In genomic region chr22:50756406-50756805, GRCh38 we compare ENCODE assay signal across 8 cellular contexts. TPM values are rescaled to one million over a fixed set of nuclear protein-coding genes. Genes with fewer than 3 reads are reported as not detected.
A peak's percentile ranks its signal among the peaks of the same experiment; 100 is the strongest.
DNase-seq lines count a peak whose midpoint lies in the region; ATAC-seq and TF ChIP-seq lines count a peak whose summit lies in the region.
"Not testable (repeated sequence)": the region's sequence is repeated elsewhere in the genome, so short reads cannot be mapped to it uniquely, and the experiment has no call there.
"Had no signal": no experiment of that assay in that cellular context is flagged by ENCODE, and none has a peak within 500 bp of the region (broad histone marks: within the 10 kb centered on the region; RNA-seq: fewer than 3 reads in every experiment).

No MANE protein-coding gene starts in this region.

- peak overlapping the region; percentile 56; the same call in 1 of the 2 replicates for H3K9ac ChIP-seq in DND-41 (ENCODE audit: low read depth, low read length)

- H3K27ac Mint-ChIP-seq in activated CD4-positive, alpha-beta memory T cell treated with anti-CD3 and anti-CD28 coated beads, Interleukin-2, amount 10 ng/mL, durations not matched to agents 7 days and 5 days; activated naive CD8-positive, alpha-beta T cell treated with anti-CD3 and anti-CD28 coated beads, Interleukin-2, amount 50 U/mL, for 24 hours; endothelial cell (ENCODE audit: unreplicated experiment); progenitor cell of endocrine pancreas: not testable (repeated sequence)

- not testable (repeated sequence) for H3K9me2 ChIP-seq in OCI-LY7 (ENCODE audit: insufficient read depth, low read length)

- intact Hi-C loops in OCI-LY7 (cut with micrococcal nuclease; ENCODE audit: unreplicated experiment): not testable (repeated sequence)

- H3K27me3 ChIP-seq in DND-41 (ENCODE audit: insufficient read depth, low read length, poor library complexity): not testable (repeated sequence)

- H3K27ac ChIP-seq in DND-41 (ENCODE audit: low read length); mesodermal cell (ENCODE audit: low read depth, low read length, severe bottlenecking): not testable (repeated sequence)
- peak overlapping the region; percentile 76 for H3K27ac ChIP-seq in OCI-LY7 (ENCODE audit: low read depth, low read length, poor library complexity, severe bottlenecking)

- not testable (repeated sequence) for H3K9me3 Mint-ChIP-seq in activated CD4-positive, alpha-beta memory T cell treated with anti-CD3 and anti-CD28 coated beads, Interleukin-2, amount 10 ng/mL, durations not matched to agents 7 days and 5 days; activated naive CD8-positive, alpha-beta T cell treated with anti-CD3 and anti-CD28 coated beads, Interleukin-2, amount 50 U/mL, for 24 hours; endothelial cell (ENCODE audit: unreplicated experiment); progenitor cell of endocrine pancreas (ENCODE audit: low read depth)

- H3K4me3 Mint-ChIP-seq in activated CD4-positive, alpha-beta memory T cell treated with anti-CD3 and anti-CD28 coated beads, Interleukin-2, amount 10 ng/mL, durations not matched to agents 7 days and 5 days: peak overlapping the region; percentile 85
- peak overlapping the region; percentile 90 for H3K4me3 Mint-ChIP-seq in activated naive CD8-positive, alpha-beta T cell treated with anti-CD3 and anti-CD28 coated beads, Interleukin-2, amount 50 U/mL, for 24 hours
- H3K4me3 Mint-ChIP-seq in endothelial cell (ENCODE audit: unreplicated experiment): peak overlapping the region; percentile 97
- H3K4me3 Mint-ChIP-seq in progenitor cell of endocrine pancreas (ENCODE audit: low read depth): peak overlapping the region; percentile 86

- H3K4me2 ChIP-seq in DND-41 (ENCODE audit: insufficient read depth, low read length): peak overlapping the region; percentile 65; the same call in 1 of the 2 replicates
- H3K4me2 ChIP-seq in OCI-LY7 (ENCODE audit: low read length): not testable (repeated sequence)

- H2AFZ ChIP-seq in DND-41 (ENCODE audit: low read depth, low read length); OCI-LY7 (ENCODE audit: low read length): not testable (repeated sequence)

- not testable (repeated sequence) for H3K79me2 ChIP-seq in DND-41 (ENCODE audit: insufficient read depth, low read length); OCI-LY7 (ENCODE audit: insufficient read depth, low read depth, low read length)

- TF ChIP-seq CTCF in DND-41 (IDR thresholded peaks at IDR 0.05; ENCODE audit: borderline replicate concordance, extremely low read depth, low read length, poor library complexity, severe bottlenecking); OCI-LY7 (conservative IDR thresholded peaks at IDR 0.05; ENCODE audit: low read length); endothelial cell (IDR thresholded peaks at IDR 0.05; ENCODE audit: unreplicated experiment); progenitor cell of endocrine pancreas (IDR thresholded peaks at IDR 0.05; ENCODE audit: unreplicated experiment): not testable (repeated sequence)

- H3K27me3 Mint-ChIP-seq in activated CD4-positive, alpha-beta memory T cell treated with anti-CD3 and anti-CD28 coated beads, Interleukin-2, amount 10 ng/mL, durations not matched to agents 7 days and 5 days: peaks cover 27% of the 10 kb centered on the region
- not testable (repeated sequence) for H3K27me3 Mint-ChIP-seq in activated naive CD8-positive, alpha-beta T cell treated with anti-CD3 and anti-CD28 coated beads, Interleukin-2, amount 50 U/mL, for 24 hours; endothelial cell (ENCODE audit: unreplicated experiment); progenitor cell of endocrine pancreas

- H3K4me3 ChIP-seq in DND-41 (ENCODE audit: low read depth in 1 of 2, low read length in 2 of 2) (peak overlapping the region in 1 of 2 experiments; percentile 41; a peak in 2 of 4 replicates), mesodermal cell (ENCODE audit: extremely low read depth, insufficient read depth, low read length, poor library complexity, severe bottlenecking) (peak overlapping the region; percentile 35)
- H3K4me3 ChIP-seq in OCI-LY7 (ENCODE audit: low read depth, low read length, poor library complexity, severe bottlenecking): not testable (repeated sequence)

- not testable (repeated sequence) for H3K36me3 ChIP-seq in DND-41 (ENCODE audit: insufficient read depth, low read length); OCI-LY7 (ENCODE audit: insufficient read depth, low read length); mesodermal cell (ENCODE audit: control insufficient read depth, insufficient read depth, low read length)

- not testable (repeated sequence) for H4K20me1 ChIP-seq in DND-41 (ENCODE audit: insufficient read depth, low read length); OCI-LY7 (ENCODE audit: insufficient read depth, low read length)

- H3K36me3 Mint-ChIP-seq in activated CD4-positive, alpha-beta memory T cell treated with anti-CD3 and anti-CD28 coated beads, Interleukin-2, amount 10 ng/mL, durations not matched to agents 7 days and 5 days (ENCODE audit: low read depth); activated naive CD8-positive, alpha-beta T cell treated with anti-CD3 and anti-CD28 coated beads, Interleukin-2, amount 50 U/mL, for 24 hours (ENCODE audit: low read depth); endothelial cell (ENCODE audit: low read depth, unreplicated experiment); progenitor cell of endocrine pancreas (ENCODE audit: insufficient read depth): not testable (repeated sequence)

- POLR2A ChIA-PET in OCI-LY7 (lab: Charles Lee): interaction anchor here (0.6 kb wide), 1 partner anchor 24 kb away, joined by 4 read pairs; no protein-coding TSS in a partner anchor
- POLR2A ChIA-PET in activated CD4-positive, alpha-beta memory T cell treated with anti-CD3 and anti-CD28 coated beads, Interleukin-2, amount 10 ng/mL, durations not matched to agents 7 days and 5 days (lab: Charles Lee): not testable (repeated sequence)

- H3K9me3 ChIP-seq in DND-41 (ENCODE audit: insufficient read depth, low read length, severe bottlenecking); OCI-LY7 (ENCODE audit: low read length); mesodermal cell (ENCODE audit: control insufficient read depth, low read length): not testable (repeated sequence)

- H3K4me1 Mint-ChIP-seq in activated CD4-positive, alpha-beta memory T cell treated with anti-CD3 and anti-CD28 coated beads, Interleukin-2, amount 10 ng/mL, durations not matched to agents 7 days and 5 days: peaks cover 24% of the 10 kb centered on the region
- peaks cover 15% of the 10 kb centered on the region for H3K4me1 Mint-ChIP-seq in activated naive CD8-positive, alpha-beta T cell treated with anti-CD3 and anti-CD28 coated beads, Interleukin-2, amount 50 U/mL, for 24 hours
- H3K4me1 Mint-ChIP-seq in endothelial cell (ENCODE audit: unreplicated experiment): peaks cover 10% of the 10 kb centered on the region
- not testable (repeated sequence) for H3K4me1 Mint-ChIP-seq in progenitor cell of endocrine pancreas (ENCODE audit: low read depth)

- ATAC-seq in DND-41 (ENCODE audit: insufficient read depth, low read depth); activated naive CD8-positive, alpha-beta T cell treated with anti-CD3 and anti-CD28 coated beads, Interleukin-2, amount 50 U/mL, for 24 hours: not testable (repeated sequence)

- CTCF ChIA-PET in OCI-LY7 (lab: Charles Lee; ENCODE audit: unreplicated experiment): not testable (repeated sequence)
- CTCF ChIA-PET in activated CD4-positive, alpha-beta memory T cell treated with anti-CD3 and anti-CD28 coated beads, Interleukin-2, amount 10 ng/mL, durations not matched to agents 7 days and 5 days (lab: Charles Lee): interaction anchor here (1.1 to 2.3 kb wide), 2 partner anchors 24 to 27 kb away, joined by 3 to 5 read pairs; partner anchors contain the start of gene RABL2B

- peak; percentile 39 for DNase-seq in DND-41
- not testable (repeated sequence) for DNase-seq in OCI-LY7 (ENCODE audit: low spot score); activated CD4-positive, alpha-beta memory T cell treated with anti-CD3 and anti-CD28 coated beads, Interleukin-2, amount 10 ng/mL, durations not matched to agents 7 days and 5 days; activated naive CD8-positive, alpha-beta T cell treated with anti-CD3 and anti-CD28 coated beads, Interleukin-2, amount 50 U/mL, for 24 hours; endothelial cell (ENCODE audit: low spot score); progenitor cell of endocrine pancreas (ENCODE audit: low spot score, unreplicated experiment)

- not testable (repeated sequence) for BruUV-seq in OCI-LY7 (replicated peaks; lab: Mats Ljungman, UMichigan)

- WGBS in mesodermal cell (ENCODE audit: insufficient coverage in 2 of 2), 2 experiments: no CpG with 5 or more reads among the region's 9 CpGs

- peaks cover 16% of the 10 kb centered on the region for H3K4me1 ChIP-seq in DND-41 (ENCODE audit: insufficient read depth, low read length)
- not testable (repeated sequence) for H3K4me1 ChIP-seq in OCI-LY7 (ENCODE audit: insufficient read depth, low read length, poor library complexity, severe bottlenecking); mesodermal cell (ENCODE audit: control insufficient read depth, insufficient read depth, low read length, poor library complexity, severe bottlenecking)

RNA-seq across cellular contexts. Expression of gene ACR, which starts 18.4 kb away (rescaled TPM):
- not detected in 2 replicates for total RNA-seq in OCI-LY7 (2014; rRNA removed; shearing (Covaris generic))
- total RNA-seq in OCI-LY7 (2022) (not detected in 2 replicates), endothelial cell (ENCODE audit: unreplicated experiment) (2.8 TPM), progenitor cell of endocrine pancreas (0.62 TPM in 1 of 2 replicates, not detected in the other)
- not detected for total RNA-seq in activated CD4-positive, alpha-beta memory T cell treated with anti-CD3 and anti-CD28 coated beads, Interleukin-2, amount 10 ng/mL, durations not matched to agents 7 days and 5 days
- polyA plus RNA-seq in mesodermal cell (2013, experiment 1 of 2): 1.0 TPM
- polyA plus RNA-seq in mesodermal cell (2013, experiment 2 of 2): 0.35 TPM
- total RNA-seq: SK-MEL-5 had no signal

RNA-seq across cellular contexts. Expression of gene RABL2B, which starts 27.0 kb away (rescaled TPM):
- 7.6 and 13.9 TPM in 2 replicates for total RNA-seq in OCI-LY7 (2014; rRNA removed; shearing (Covaris generic))
- total RNA-seq in OCI-LY7 (2022) (26.0 and 26.2 TPM in 2 replicates), endothelial cell (ENCODE audit: unreplicated experiment) (31.1 TPM), progenitor cell of endocrine pancreas (88.6 and 88.7 TPM in 2 replicates)
- 10 to 100 TPM; 16.6 to 20.2 TPM for total RNA-seq in activated CD4-positive, alpha-beta memory T cell treated with anti-CD3 and anti-CD28 coated beads, Interleukin-2, amount 10 ng/mL, durations not matched to agents 7 days and 5 days
- polyA plus RNA-seq in mesodermal cell (2013, experiment 1 of 2): 26.6 TPM
- 22.3 TPM for polyA plus RNA-seq in mesodermal cell (2013, experiment 2 of 2)
